In the genomic region with DNA sequence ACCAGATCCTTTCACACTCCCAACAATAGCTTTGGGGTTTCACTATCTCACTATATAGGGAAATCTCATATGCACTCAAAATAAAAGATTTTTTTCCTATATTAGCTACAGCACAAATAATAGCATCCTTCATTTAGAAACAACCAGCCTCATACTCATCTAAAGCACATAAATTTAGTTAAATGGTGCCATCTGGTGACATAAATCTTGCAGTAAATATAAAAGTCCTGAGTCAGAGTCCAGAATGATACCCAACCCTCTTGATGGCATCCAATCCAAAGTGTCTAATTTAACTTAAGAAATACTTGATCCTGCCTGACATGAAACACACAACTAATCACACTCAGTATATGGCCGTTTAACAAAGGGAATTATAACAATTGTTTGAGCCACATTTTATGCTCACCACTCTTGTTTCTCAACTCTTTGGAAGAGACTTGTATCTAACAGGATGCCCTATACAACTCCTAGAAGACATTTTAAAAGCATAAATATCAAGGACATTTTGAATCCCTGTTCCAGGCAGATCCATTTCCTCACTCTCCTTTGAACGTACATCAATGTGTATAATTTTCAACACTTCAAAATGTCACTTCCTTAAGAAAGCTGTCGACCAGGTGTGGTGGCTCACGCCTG, we compare ENCODE assay signal across 8 cellular contexts.
DNase-seq lines count a peak whose midpoint lies in the region; ATAC-seq, FAIRE-seq and TF ChIP-seq lines count a peak whose summit lies in the region.

No MANE protein-coding gene starts in this region.

- DNase-seq in DMS 273 (lab: John Stamatoyannopoulos, UW; ENCODE audit: unreplicated experiment) (peak; percentile 45), DMS 273 treated with DMSO at 0.1 percent for 48 hours (lab: John Stamatoyannopoulos, UW) (no peak), HTR-8/SVneo (ENCODE audit: insufficient read length, low spot score) (peak; percentile 49), kidney glomerular epithelial cell (lab: John Stamatoyannopoulos, UW) (peak; percentile 20), T1000 (lab: John Stamatoyannopoulos, UW) (no peak), DMS79 (lab: John Stamatoyannopoulos, UW) (no peak)

- ATAC-seq in SK-N-SH treated with all-trans-retinoic acid at 6 μM for 48 hours (peak; percentile 96), GM18517 (IDR thresholded peaks at IDR 0.05; ENCODE audit: unreplicated experiment) (no peak)

- FAIRE-seq in HTR-8/SVneo (lab: Jason Lieb, UNC), result peak; percentile 4

TF ChIP-seq in SK-N-SH treated with all-trans-retinoic acid at 6 μM for 48 hours, 23 proteins besides CTCF, POLR2A, EP300 and RAD21:
- TF ChIP-seq ZNF8 (CRISPR knock-in tag; IDR thresholded peaks at IDR 0.05) (no peak), SNAI2 (CRISPR knock-in tag; IDR thresholded peaks at IDR 0.05) (no peak), PPARA (CRISPR knock-in tag; IDR thresholded peaks at IDR 0.05; ENCODE audit: borderline replicate concordance) (no peak), TSHZ2 (CRISPR knock-in tag; IDR thresholded peaks at IDR 0.05) (no peak), CSRNP3 (CRISPR knock-in tag; IDR thresholded peaks at IDR 0.05) (no peak)
TF ChIP-seq in SK-N-SH treated with all-trans-retinoic acid at 6 μM for 48 hours: peak in this region for 0.

Comparison
In these comparisons a context has a peak if more than half of its experiments do, and no peak if none do; other contexts are left out.
1. DNase-seq: peak in DMS 273 (single experiment), HTR-8/SVneo (single experiment) and kidney glomerular epithelial cell (single experiment); none in DMS 273 treated with DMSO at 0.1 percent for 48 hours (single experiment), T1000 (single experiment) and DMS79 (single experiment).